ENCODE assay signal across 9 cellular contexts in the genomic region with DNA sequence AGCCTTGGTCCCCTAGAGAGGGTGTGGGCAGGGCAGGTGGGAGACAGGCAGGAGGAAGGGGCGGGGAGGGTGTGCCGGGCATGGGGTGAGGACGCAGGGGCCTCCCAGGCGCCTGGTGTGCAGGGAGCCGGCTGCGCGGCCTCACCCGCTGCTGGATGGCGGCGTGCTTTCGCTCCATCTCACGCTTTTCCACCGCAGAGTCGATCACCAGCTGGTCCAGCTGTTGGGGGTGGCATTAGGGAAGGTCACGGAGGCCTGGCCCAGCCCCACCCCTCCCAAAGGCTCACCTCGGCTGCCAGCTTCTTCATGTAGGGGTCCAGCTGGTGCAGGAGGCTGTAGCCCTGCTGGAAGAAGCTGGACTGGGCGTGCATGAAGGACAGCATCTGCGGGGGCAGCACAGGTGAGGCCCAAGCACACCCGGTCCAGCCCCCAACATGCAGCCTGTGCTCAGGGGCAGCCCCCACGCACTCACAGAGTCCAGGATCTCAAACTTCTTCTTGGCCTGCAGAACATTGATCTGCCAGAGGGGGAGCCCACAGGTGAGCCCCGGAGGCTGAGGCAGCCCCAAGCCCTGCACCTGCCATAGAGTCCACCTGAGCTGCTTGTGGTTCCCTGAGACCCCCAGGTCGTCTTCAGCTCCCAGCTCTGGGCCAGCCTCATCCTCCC. TPM values are rescaled to one million over a fixed set of nuclear protein-coding genes. Genes with fewer than 3 reads are reported as not detected.
DNase-seq lines count a peak whose midpoint lies in the region; ATAC-seq and TF ChIP-seq lines count a peak whose summit lies in the region.
"Had no signal": no experiment of that assay in that cellular context is flagged by ENCODE, and none has a peak within 500 bp of the region (broad histone marks: within the 10 kb centered on the region; RNA-seq: fewer than 3 reads in every experiment).

No MANE protein-coding gene starts in this region.

- H3K27me3 Mint-ChIP-seq in stimulated activated naive CD8-positive, alpha-beta T cell treated with anti-CD3 and anti-CD28 coated beads, Interleukin-15, amount 100 ng/mL, for 72 hours, result no peaks in the 10 kb centered on the region

- H3K4me1 ChIP-seq in Panc1 (ENCODE audit: control insufficient read depth, insufficient read depth, low read length) (peaks cover 12% of the 10 kb centered on the region), prostate gland (replicated peaks) (peaks cover 3% of the 10 kb centered on the region)

- no peaks in the 10 kb centered on the region for H3K36me3 ChIP-seq in Panc1 (ENCODE audit: control insufficient read depth, insufficient read depth, low read length)
- no peaks in the 10 kb centered on the region for H3K36me3 ChIP-seq in prostate gland
- H3K36me3 ChIP-seq: uterus had no signal

- H3K27me3 ChIP-seq in Panc1 (ENCODE audit: control insufficient read depth, insufficient read depth, low read length), result no peaks in the 10 kb centered on the region
- H3K27me3 ChIP-seq in prostate gland (replicated peaks; ENCODE audit: insufficient read depth), result no peaks in the 10 kb centered on the region
- H3K27me3 ChIP-seq: uterus had no signal

- CTCF ChIA-PET in Panc1 (lab: Charles Lee), result interaction anchor here (0.6 to 0.9 kb wide), 2 partner anchors 8 to 9 kb away, joined by 3 to 4 read pairs; no protein-coding TSS in a partner anchor

- in situ Hi-C loops in Panc1 (cut with HindIII; ENCODE audit: low pct_unique_long_range_greater_than_20kb, low sequenced_read_pairs), result no loop called here

- BruUV-seq in Panc1 (replicated peaks; lab: Mats Ljungman, UMichigan), result no TSS peak

- peak; percentile 51 for ATAC-seq in stimulated activated naive CD8-positive, alpha-beta T cell treated with anti-CD3 and anti-CD28 coated beads, Interleukin-15, amount 100 ng/mL, for 72 hours
- ATAC-seq in stimulated activated naive CD8-positive, alpha-beta T cell treated with anti-CD3 and anti-CD28 coated beads, Interleukin-15, Interleukin-2, amounts not matched to agents 100 U/mL and 50 U/mL, for 24 hours, result no peak
- ATAC-seq in Panc1, result peak; percentile 40; the same call in 1 of the 2 replicates
- no peak for ATAC-seq in GM18868 (IDR thresholded peaks at IDR 0.05; ENCODE audit: unreplicated experiment)

- H3K9me3 Mint-ChIP-seq in stimulated activated naive CD8-positive, alpha-beta T cell treated with anti-CD3 and anti-CD28 coated beads, Interleukin-15, amount 100 ng/mL, for 72 hours, result no peaks in the 10 kb centered on the region

- H3K27ac ChIP-seq in Panc1 (ENCODE audit: low read length) (no peak overlapping the region), prostate gland (no peak overlapping the region)
- H3K27ac ChIP-seq: uterus had no signal

- H3K4me1 Mint-ChIP-seq in stimulated activated naive CD8-positive, alpha-beta T cell treated with anti-CD3 and anti-CD28 coated beads, Interleukin-15, amount 100 ng/mL, for 72 hours, result peaks cover 10% of the 10 kb centered on the region

- no peak overlapping the region for H3K27ac Mint-ChIP-seq in stimulated activated naive CD8-positive, alpha-beta T cell treated with anti-CD3 and anti-CD28 coated beads, Interleukin-15, amount 100 ng/mL, for 72 hours

- intact Hi-C loops in Panc1 (cut with micrococcal nuclease; ENCODE audit: unreplicated experiment), result no loop called here
- intact Hi-C loops in prostate gland (cut with DNase I), result no loop called here

- WGBS in prostate gland, result 87% methylated on average over 22 of the region's 22 CpGs

- TF ChIP-seq CTCF in Panc1 (IDR thresholded peaks at IDR 0.05) (peak; percentile 76), fibroblast of mammary gland (conservative IDR thresholded peaks at IDR 0.05; ENCODE audit: control insufficient read depth, insufficient read depth, low read depth, low read length) (peak; percentile 23), prostate gland (IDR thresholded peaks at IDR 0.05) (peak in 2 of 4 experiments; percentile 4 to 29)

- no peak for DNase-seq in stimulated activated naive CD8-positive, alpha-beta T cell treated with anti-CD3 and anti-CD28 coated beads, Interleukin-15, amount 100 ng/mL, for 72 hours
- DNase-seq in stimulated activated naive CD8-positive, alpha-beta T cell treated with anti-CD3 and anti-CD28 coated beads, Interleukin-15, Interleukin-2, amounts not matched to agents 100 U/mL and 50 U/mL, for 24 hours, result no peak
- DNase-seq in Panc1 (ENCODE audit: low read depth, low spot score), result no peak
- DNase-seq in fibroblast of mammary gland (ENCODE audit: low read depth), result no peak
- no peak for DNase-seq in NCI-H2107 treated with DMSO at 0.1 percent for 48 hours (lab: John Stamatoyannopoulos, UW; ENCODE audit: unreplicated experiment)
- DNase-seq in NCI-H524 treated with DMSO at 0.1 percent for 48 hours (lab: John Stamatoyannopoulos, UW), result no peak
- no peak for DNase-seq in prostate gland (ENCODE audit: low spot score)
- DNase-seq: uterus had no signal

- H3K4me3 ChIP-seq in Panc1 (ENCODE audit: low read depth in 2 of 2, low read length in 2 of 2) (no peak overlapping the region), fibroblast of mammary gland (ENCODE audit: control insufficient read depth, low read depth, low read length) (no peak overlapping the region), prostate gland (no peak overlapping the region)
- H3K4me3 ChIP-seq: uterus had no signal

- H3K9me3 ChIP-seq in Panc1 (ENCODE audit: control insufficient read depth, insufficient read depth, low read depth, low read length) (no peaks in the 10 kb centered on the region), prostate gland (no peaks in the 10 kb centered on the region)
- H3K9me3 ChIP-seq: uterus had no signal

- H3K4me3 Mint-ChIP-seq in stimulated activated naive CD8-positive, alpha-beta T cell treated with anti-CD3 and anti-CD28 coated beads, Interleukin-15, amount 100 ng/mL, for 72 hours, result no peak overlapping the region

- POLR2A ChIA-PET in Panc1 (lab: Charles Lee), result no interaction called here

- TF ChIP-seq POLR2A in prostate gland (IDR thresholded peaks at IDR 0.05), result no peak

RNA-seq across cellular contexts. Expression of gene ACAP3, which starts 7.9 kb away (rescaled TPM):
- 30.7 TPM for total RNA-seq in Panc1 (2021; ENCODE audit: unreplicated experiment)
- polyA plus RNA-seq in Panc1 (2012; ENCODE audit: insufficient read length), result 31.4 TPM
- 10 to 100 TPM; 43.2 to 58.6 TPM for total RNA-seq in prostate gland

RNA-seq across cellular contexts. Expression of gene PUSL1, which starts 8.6 kb away (rescaled TPM):
- total RNA-seq in Panc1 (2021; ENCODE audit: unreplicated experiment) (46.9 TPM), prostate gland (10 to 100 TPM; 30.6 to 36.9 TPM)
- 35.9 TPM for polyA plus RNA-seq in Panc1 (2012; ENCODE audit: insufficient read length)

RNA-seq across cellular contexts. Expression of gene SCNN1D, which starts 19.6 kb away (rescaled TPM):
- total RNA-seq in Panc1 (2021; ENCODE audit: unreplicated experiment) (9.8 TPM), prostate gland (10 to 100 TPM in 1 of 2 donors, 1 to 10 TPM in 1; 6.9 to 23.7 TPM)
- 17.3 TPM for polyA plus RNA-seq in Panc1 (2012; ENCODE audit: insufficient read length)

RNA-seq across cellular contexts. Expression of gene INTS11, which starts 24.6 kb away (rescaled TPM):
- total RNA-seq in Panc1 (2021; ENCODE audit: unreplicated experiment) (114 TPM), prostate gland (100 to 1,000 TPM in 1 of 2 donors, 10 to 100 TPM in 1; 97.3 to 178 TPM)
- 216 TPM for polyA plus RNA-seq in Panc1 (2012; ENCODE audit: insufficient read length)

RNA-seq across cellular contexts. Expression of gene CPTP, which starts 24.8 kb away (rescaled TPM):
- total RNA-seq in Panc1 (2021; ENCODE audit: unreplicated experiment) (52.2 TPM), prostate gland (10 to 100 TPM; 35.8 to 54.0 TPM)
- 54.5 TPM for polyA plus RNA-seq in Panc1 (2012; ENCODE audit: insufficient read length)

Comparison
In these comparisons a context has a peak if more than half of its experiments do, and no peak if none do; other contexts are left out.
1. ATAC-seq: peak in stimulated activated naive CD8-positive, alpha-beta T cell treated with anti-CD3 and anti-CD28 coated beads, Interleukin-15, amount 100 ng/mL, for 72 hours (single experiment) and Panc1 (single experiment); none in stimulated activated naive CD8-positive, alpha-beta T cell treated with anti-CD3 and anti-CD28 coated beads, Interleukin-15, Interleukin-2, amounts not matched to agents 100 U/mL and 50 U/mL, for 24 hours (single experiment) and GM18868 (single experiment).